ENCODE assay signal across 1 cellular context in genomic region chr4:17557880-17558279, GRCh38.
TF ChIP-seq lines count a peak whose summit lies in the region.

No MANE protein-coding gene starts in this region.

TF ChIP-seq in HepG2, 621 proteins besides CTCF, POLR2A, EP300 and RAD21 (continued from another document):
- no peak for TF ChIP-seq ZBTB40 (IDR thresholded peaks at IDR 0.05)
- peak; percentile 31; the same call in 1 of the 2 replicates for TF ChIP-seq ZBTB40 (CRISPR knock-in tag; IDR thresholded peaks at IDR 0.05)
- TF ChIP-seq FOSL2 (CRISPR knock-in tag; IDR thresholded peaks at IDR 0.05): peak; percentile 63
- peak; percentile 34; the same call in 1 of the 2 replicates for TF ChIP-seq FOXP4 (CRISPR knock-in tag; IDR thresholded peaks at IDR 0.05)
